10 cellular contexts compared by ENCODE assay signal in genomic region chr6:11197175-11197535, GRCh38. TPM values are rescaled to one million over a fixed set of nuclear protein-coding genes. Genes with fewer than 3 reads are reported as not detected.
DNase-seq lines count a peak whose midpoint lies in the region; ATAC-seq, FAIRE-seq and TF ChIP-seq lines count a peak whose summit lies in the region.
"Had no signal": no experiment of that assay in that cellular context is flagged by ENCODE, and none has a peak within 500 bp of the region (broad histone marks: within the 10 kb centered on the region; RNA-seq: fewer than 3 reads in every experiment).

No MANE protein-coding gene starts in this region.

- DNase-seq in activated CD8-positive, alpha-beta T cell treated with anti-CD3 and anti-CD28 coated beads, Interleukin-2, amount 10 ng/mL, durations not matched to agents 7 days and 5 days: no peak
- DNase-seq in activated CD8-positive, alpha-beta T cell treated with anti-CD3 and anti-CD28 coated beads for 36 hours: no peak
- no peak for DNase-seq in kidney
- no peak for DNase-seq in thoracic aorta (ENCODE audit: low spot score)
- DNase-seq in SIG-M5 treated with dmso at 0.1 percent for 504 hours (lab: John Stamatoyannopoulos, UW; ENCODE audit: unreplicated experiment): no peak
- DNase-seq: activated CD8-positive, alpha-beta memory T cell treated with anti-CD3 and anti-CD28 coated beads for 24 hours had no signal

- H3K27ac Mint-ChIP-seq in activated CD8-positive, alpha-beta T cell treated with anti-CD3 and anti-CD28 coated beads, Interleukin-2, amount 10 ng/mL, durations not matched to agents 7 days and 5 days: peak overlapping the region; percentile 36
- no peak overlapping the region for H3K27ac Mint-ChIP-seq in activated CD8-positive, alpha-beta T cell treated with anti-CD3 and anti-CD28 coated beads for 36 hours

- ATAC-seq in activated CD8-positive, alpha-beta T cell treated with anti-CD3 and anti-CD28 coated beads, Interleukin-2, amount 10 ng/mL, durations not matched to agents 7 days and 5 days: no peak
- ATAC-seq in activated CD8-positive, alpha-beta T cell treated with anti-CD3 and anti-CD28 coated beads for 36 hours: no peak
- ATAC-seq in thoracic aorta (ENCODE audit: insufficient number of reproducible peaks, low FRiP score, low read depth) (no peak), GM21367 (IDR thresholded peaks at IDR 0.05; ENCODE audit: unreplicated experiment) (no peak), GM21528 (IDR thresholded peaks at IDR 0.05; ENCODE audit: low FRiP score, unreplicated experiment) (no peak)

- H3K9me3 ChIP-seq in kidney (ENCODE audit: control insufficient read depth in 1 of 2, low read length in 2 of 2): no peaks in the 10 kb centered on the region
- no peaks in the 10 kb centered on the region for H3K9me3 ChIP-seq in thoracic aorta

- intact Hi-C loops in activated CD8-positive, alpha-beta T cell treated with anti-CD3 and anti-CD28 coated beads for 36 hours (cut with micrococcal nuclease): no loop called here
- intact Hi-C loops in kidney (cut with DNase I): no loop called here

- H3K36me3 Mint-ChIP-seq in activated CD8-positive, alpha-beta T cell treated with anti-CD3 and anti-CD28 coated beads, Interleukin-2, amount 10 ng/mL, durations not matched to agents 7 days and 5 days (ENCODE audit: low read depth): peaks cover 87% of the 10 kb centered on the region
- peaks cover 57% of the 10 kb centered on the region for H3K36me3 Mint-ChIP-seq in activated CD8-positive, alpha-beta T cell treated with anti-CD3 and anti-CD28 coated beads for 36 hours (ENCODE audit: low read depth)

- no peaks in the 10 kb centered on the region for H3K27me3 ChIP-seq in thoracic aorta (replicated peaks; ENCODE audit: insufficient read depth)

- H3K4me3 ChIP-seq in WI38 (ENCODE audit: low read depth, low read length): peak overlapping the region; percentile 47
- H3K4me3 ChIP-seq in kidney (ENCODE audit: low read length in 2 of 2): peak overlapping the region in 1 of 2 donors; percentile 19
- peak overlapping the region; percentile 41 for H3K4me3 ChIP-seq in thoracic aorta

- POLR2A ChIA-PET in activated CD8-positive, alpha-beta T cell treated with anti-CD3 and anti-CD28 coated beads, Interleukin-2, amount 10 ng/mL, durations not matched to agents 7 days and 5 days (lab: Charles Lee): interaction anchor here (1.1 kb wide), 1 partner anchor 40 kb away, joined by 3 read pairs; no protein-coding TSS in a partner anchor
- POLR2A ChIA-PET in activated CD8-positive, alpha-beta T cell treated with anti-CD3 and anti-CD28 coated beads for 36 hours (lab: Charles Lee): no interaction called here

- H3K27ac ChIP-seq in kidney (ENCODE audit: low read depth in 2 of 2, low read length in 2 of 2) (peak overlapping the region; percentile 65 to 66), thoracic aorta (peak overlapping the region; percentile 74 to 78)
- H3K27ac ChIP-seq: C4-2B had no signal

- H3K27me3 Mint-ChIP-seq in activated CD8-positive, alpha-beta T cell treated with anti-CD3 and anti-CD28 coated beads, Interleukin-2, amount 10 ng/mL, durations not matched to agents 7 days and 5 days (ENCODE audit: low read depth): no peaks in the 10 kb centered on the region
- H3K27me3 Mint-ChIP-seq in activated CD8-positive, alpha-beta T cell treated with anti-CD3 and anti-CD28 coated beads for 36 hours: no peaks in the 10 kb centered on the region

- H3K4me1 ChIP-seq in kidney (ENCODE audit: control insufficient read depth in 1 of 2, insufficient read depth in 1 of 2, low read depth in 1 of 2, low read length in 2 of 2) (peaks cover 25 to 31% of the 10 kb centered on the region in 2 donors), thoracic aorta (ENCODE audit: control insufficient read depth in 1 of 2, low read depth in 2 of 2) (peaks cover 47 to 78% of the 10 kb centered on the region in 2 donors)

- H3K9ac ChIP-seq in kidney (ENCODE audit: low read length in 2 of 2): peak overlapping the region in 1 of 2 donors; percentile 17

- H3K4me1 Mint-ChIP-seq in activated CD8-positive, alpha-beta T cell treated with anti-CD3 and anti-CD28 coated beads, Interleukin-2, amount 10 ng/mL, durations not matched to agents 7 days and 5 days (ENCODE audit: low read depth): peaks cover 76% of the 10 kb centered on the region
- H3K4me1 Mint-ChIP-seq in activated CD8-positive, alpha-beta T cell treated with anti-CD3 and anti-CD28 coated beads for 36 hours (ENCODE audit: low read depth): peaks cover 42% of the 10 kb centered on the region

- H3K36me3 ChIP-seq in kidney (ENCODE audit: control insufficient read depth in 1 of 2, insufficient read depth in 2 of 2, low read length in 2 of 2): peaks cover 17 to 20% of the 10 kb centered on the region in 2 donors
- peaks cover 14% of the 10 kb centered on the region for H3K36me3 ChIP-seq in thoracic aorta

- CTCF ChIA-PET in activated CD8-positive, alpha-beta T cell treated with anti-CD3 and anti-CD28 coated beads, Interleukin-2, amount 10 ng/mL, durations not matched to agents 7 days and 5 days (lab: Charles Lee): interaction anchor here (0.6 kb wide), 1 partner anchor 28 kb away, joined by 3 read pairs; no protein-coding TSS in a partner anchor
- CTCF ChIA-PET in activated CD8-positive, alpha-beta T cell treated with anti-CD3 and anti-CD28 coated beads for 36 hours (lab: Charles Lee): interaction anchor here (0.9 to 1.0 kb wide), 2 partner anchors 25 to 299 kb away, joined by 3 read pairs; no protein-coding TSS in a partner anchor

- no peaks in the 10 kb centered on the region for H3K9me3 Mint-ChIP-seq in activated CD8-positive, alpha-beta T cell treated with anti-CD3 and anti-CD28 coated beads, Interleukin-2, amount 10 ng/mL, durations not matched to agents 7 days and 5 days (ENCODE audit: insufficient read depth)
- no peaks in the 10 kb centered on the region for H3K9me3 Mint-ChIP-seq in activated CD8-positive, alpha-beta T cell treated with anti-CD3 and anti-CD28 coated beads for 36 hours

- no peak for FAIRE-seq in kidney (lab: Jason Lieb, UNC)

- H3K4me3 Mint-ChIP-seq in activated CD8-positive, alpha-beta T cell treated with anti-CD3 and anti-CD28 coated beads, Interleukin-2, amount 10 ng/mL, durations not matched to agents 7 days and 5 days: no peak overlapping the region
- H3K4me3 Mint-ChIP-seq in activated CD8-positive, alpha-beta T cell treated with anti-CD3 and anti-CD28 coated beads for 36 hours: no peak overlapping the region

- no peak for TF ChIP-seq CTCF in activated CD8-positive, alpha-beta T cell treated with anti-CD3 and anti-CD28 coated beads for 36 hours (IDR thresholded peaks at IDR 0.05)
- TF ChIP-seq CTCF in WI38 (IDR thresholded peaks at IDR 0.05; ENCODE audit: low read depth, low read length) (no peak), kidney (IDR thresholded peaks at IDR 0.05; ENCODE audit: borderline replicate concordance, extremely low read depth, insufficient read depth) (no peak), thoracic aorta (IDR thresholded peaks at IDR 0.05) (no peak)

RNA-seq across cellular contexts. Expression of gene NEDD9, which starts 35.3 kb away (rescaled TPM):
- total RNA-seq in activated CD8-positive, alpha-beta T cell treated with anti-CD3 and anti-CD28 coated beads, Interleukin-2, amount 10 ng/mL, durations not matched to agents 7 days and 5 days: 10 to 100 TPM; 64.9 to 69.5 TPM
- total RNA-seq in activated CD8-positive, alpha-beta T cell treated with anti-CD3 and anti-CD28 coated beads for 36 hours: 10 to 100 TPM; 26.6 to 29.7 TPM
- 101 TPM for total RNA-seq in kidney
- polyA plus RNA-seq in kidney (ENCODE audit: insufficient read depth, low read depth, low replicate concordance): 19.2 TPM
- 100 to 1,000 TPM; 122 to 181 TPM for total RNA-seq in thoracic aorta
